24 cellular contexts compared by ENCODE assay signal in genomic region chr18:10705291-10705690, GRCh38.
DNase-seq lines count a peak whose midpoint lies in the region; ATAC-seq, FAIRE-seq and TF ChIP-seq lines count a peak whose summit lies in the region.
"Had no signal": no experiment of that assay in that cellular context is flagged by ENCODE, and none has a peak within 500 bp of the region (broad histone marks: within the 10 kb centered on the region; RNA-seq: fewer than 3 reads in every experiment).

No MANE protein-coding gene starts in this region.

- no peak overlapping the region for H2AFZ ChIP-seq in GM12878 (ENCODE audit: control insufficient read depth, low read depth, low read length)
- H2AFZ ChIP-seq in neuronal stem cell (ENCODE audit: low read length) = no peak overlapping the region
- H2AFZ ChIP-seq: GM23338 had no signal

- no peak overlapping the region for H3K27ac Mint-ChIP-seq in naive thymus-derived CD4-positive, alpha-beta T cell
- H3K27ac Mint-ChIP-seq: B cell; CD8-positive, alpha-beta T cell; GM23338 had no signal

- H3K27ac ChIP-seq in GM12878 (ENCODE audit: control insufficient read depth, insufficient read depth) (no peak overlapping the region), neuronal stem cell (replicated peaks; ENCODE audit: low read length) (no peak overlapping the region)
- no peak overlapping the region for H3K27ac ChIP-seq in naive thymus-derived CD4-positive, alpha-beta T cell (ENCODE audit: low read depth, low read length)
- H3K27ac ChIP-seq: 22Rv1, BLaER1, C4-2B had no signal

- ATAC-seq in GM12878 (no peak), Right ventricle myocardium inferior (no peak)
- ATAC-seq in naive thymus-derived CD4-positive, alpha-beta T cell = no peak
- ATAC-seq: CD8-positive, alpha-beta T cell; GM23338 had no signal

- H3K4me1 ChIP-seq in GM12878 (ENCODE audit: control insufficient read depth, insufficient read depth, low read length) = no peaks in the 10 kb centered on the region
- peaks cover 0 to 3% of the 10 kb centered on the region in 2 donors for H3K4me1 ChIP-seq in neuronal stem cell (ENCODE audit: control insufficient read depth in 2 of 2, insufficient read depth in 1 of 2, low read depth in 1 of 2, low read length in 2 of 2)
- no peaks in the 10 kb centered on the region for H3K4me1 ChIP-seq in naive thymus-derived CD4-positive, alpha-beta T cell (ENCODE audit: control insufficient read depth in 2 of 2, insufficient read depth in 2 of 2, low read length in 2 of 2)
- H3K4me1 ChIP-seq: BLaER1 had no signal

- H3K4me2 ChIP-seq in GM12878 (ENCODE audit: control insufficient read depth, insufficient read depth) (no peak overlapping the region), neuronal stem cell (ENCODE audit: insufficient read depth, low read length, poor library complexity, severe bottlenecking) (no peak overlapping the region)
- H3K4me2 ChIP-seq: BLaER1, GM23338 had no signal

- no peaks in the 10 kb centered on the region for H4K20me1 ChIP-seq in GM12878 (ENCODE audit: control insufficient read depth, insufficient read depth)
- H4K20me1 ChIP-seq: BLaER1 had no signal

- no peak for TF ChIP-seq EP300 in GM12878 (IDR thresholded peaks at IDR 0.05; ENCODE audit: borderline replicate concordance in 1 of 2, control insufficient read depth in 1 of 2, low read depth in 2 of 2, low read length in 2 of 2)

- peak overlapping the region; percentile 74 for H3K18ac ChIP-seq in neuronal stem cell (ENCODE audit: low read length)

- peak overlapping the region; percentile 86 for H3K14ac ChIP-seq in neuronal stem cell (ENCODE audit: low read length)

- no peaks in the 10 kb centered on the region for H3K79me1 ChIP-seq in neuronal stem cell (ENCODE audit: low read depth, low read length)

- H3K27me3 Mint-ChIP-seq in naive thymus-derived CD4-positive, alpha-beta T cell = peaks cover 0 to 9% (median 5%) of the 10 kb centered on the region in 5 donors
- H3K27me3 Mint-ChIP-seq: CD4-positive, CD25-positive, alpha-beta regulatory T cell had no signal

- no peak for TF ChIP-seq CTCF in GM12878 (IDR thresholded peaks at IDR 0.05 in 2 of 3, conservative IDR thresholded peaks at IDR 0.05 in 1 of 3; ENCODE audit: control insufficient read depth in 2 of 3, extremely low read depth in 1 of 3, insufficient read depth in 1 of 3, low read depth in 3 of 3, low read length in 3 of 3)

- SMC1A ChIA-PET in GM12878 (lab: Charles Lee; ENCODE audit: uncharacterized antibody, unreplicated experiment) = interaction anchor here (1.2 kb wide), 1 partner anchor 145 kb away, joined by 3 read pairs; no protein-coding TSS in a partner anchor

- no peak overlapping the region for H2BK5ac ChIP-seq in neuronal stem cell (ENCODE audit: low read length)

- RAD21 ChIA-PET in GM12878 (lab: Charles Lee; ENCODE audit: unreplicated experiment) = no interaction called here

- no peak overlapping the region for H2BK120ac ChIP-seq in neuronal stem cell (ENCODE audit: low read depth, low read length)

- 61% methylated on average over 17 of the region's 17 CpGs for WGBS in GM12878 (ENCODE audit: insufficient coverage, insufficient replicate concordance, low lambda C conversion rate, missing lambda C conversion rate)
- no CpG with 5 or more reads among the region's 17 CpGs for WGBS in neuronal stem cell (ENCODE audit: extremely low coverage in 2 of 2, insufficient read length in 2 of 2, insufficient replicate concordance in 1 of 2), 2 donors

- DNase-seq in DMS53 (lab: John Stamatoyannopoulos, UW) (peak; percentile 45), DMS53 treated with DMSO at 0.1 percent for 48 hours (lab: John Stamatoyannopoulos, UW; ENCODE audit: unreplicated experiment) (no peak), GM12878 (ENCODE audit: low read depth, low spot score) (no peak), islet precursor cell (peak; percentile 32), neuronal stem cell (ENCODE audit: low spot score) (no peak), MV-4-11 (lab: John Stamatoyannopoulos, UW) (no peak), Right ventricle myocardium inferior (ENCODE audit: missing footprints) (no peak)
- DNase-seq in naive thymus-derived CD4-positive, alpha-beta T cell = no peak
- DNase-seq: CD4-positive, CD25-positive, alpha-beta regulatory T cell; CD8-positive, alpha-beta T cell; DMS 273 treated with DMSO at 0.1 percent for 48 hours; DND-41; HCEC 1CT had no signal

- H3K9me3 ChIP-seq in GM12878 (replicated peaks; ENCODE audit: control insufficient read depth, insufficient read depth, low read length) (no peaks in the 10 kb centered on the region), neuronal stem cell (replicated peaks in 1 of 2; ENCODE audit: control insufficient read depth in 2 of 2, insufficient read depth in 1 of 2, low read depth in 1 of 2, low read length in 2 of 2) (no peaks in the 10 kb centered on the region)
- no peaks in the 10 kb centered on the region for H3K9me3 ChIP-seq in naive thymus-derived CD4-positive, alpha-beta T cell (ENCODE audit: control insufficient read depth in 2 of 3, low read length in 3 of 3)
- H3K9me3 ChIP-seq: BLaER1, Caco-2 had no signal

- no TSS peak for BruUV-seq in GM12878 (replicated peaks; lab: Mats Ljungman, UMichigan)

- no peaks in the 10 kb centered on the region for H3K9me3 Mint-ChIP-seq in naive thymus-derived CD4-positive, alpha-beta T cell
- H3K9me3 Mint-ChIP-seq: CD8-positive, alpha-beta T cell; GM23338 had no signal

- CTCF ChIA-PET in GM12878 (lab: Yijun Ruan, JAX) = interaction anchor here (0.6 kb wide), 1 partner anchor 52 kb away, joined by 3 read pairs; no protein-coding TSS in a partner anchor
- CTCF ChIA-PET in naive thymus-derived CD4-positive, alpha-beta T cell (lab: Charles Lee) = no interaction called here

- in situ Hi-C loops in GM12878 (cut with MboI) = no loop called here

- H2BK15ac ChIP-seq in neuronal stem cell (ENCODE audit: low read length) = no peak overlapping the region

- H3K23ac ChIP-seq in neuronal stem cell (ENCODE audit: low read depth, low read length, poor library complexity) = peak overlapping the region; percentile 45

- peak overlapping the region; percentile 85 for H2BK12ac ChIP-seq in neuronal stem cell (ENCODE audit: low read length)

- no peaks in the 10 kb centered on the region for H3K36me3 Mint-ChIP-seq in naive thymus-derived CD4-positive, alpha-beta T cell
- H3K36me3 Mint-ChIP-seq: CD4-positive, CD25-positive, alpha-beta regulatory T cell; CD8-positive, alpha-beta T cell had no signal

- no peak for FAIRE-seq in GM12878 (lab: Jason Lieb, UNC)
- FAIRE-seq: A204.1, D721Med, G401.6, GM19239, H54 had no signal

- intact Hi-C loops in GM12878 (cut with micrococcal nuclease; ENCODE audit: unreplicated experiment) (no loop called here), Right ventricle myocardium inferior (cut with DNase I) (no loop called here)
- intact Hi-C loops in naive thymus-derived CD4-positive, alpha-beta T cell (cut with micrococcal nuclease) = no loop called here

- POLR2A ChIA-PET in GM12878 (lab: Charles Lee) = no interaction called here
- POLR2A ChIA-PET in naive thymus-derived CD4-positive, alpha-beta T cell (lab: Charles Lee) = no interaction called here

- TF ChIP-seq RAD21 in GM12878 (IDR thresholded peaks at IDR 0.05; ENCODE audit: insufficient read depth, low read depth, low read length) = no peak

- no peaks in the 10 kb centered on the region for H3K79me2 ChIP-seq in GM12878 (ENCODE audit: control insufficient read depth, insufficient read depth, low read length)

- peak; percentile 40; the same call in 1 of the 2 replicates for TF ChIP-seq POLR2A in GM12878 (IDR thresholded peaks at IDR 0.05; ENCODE audit: low read depth, low read length)

- no peak overlapping the region for H3K4ac ChIP-seq in neuronal stem cell (ENCODE audit: low read length)

- H2AK5ac ChIP-seq in neuronal stem cell (ENCODE audit: low read depth, low read length) = peak overlapping the region; percentile 69

- H3K4me3 ChIP-seq in GM12878 = no peak overlapping the region
- no peak overlapping the region for H3K4me3 ChIP-seq in neuronal stem cell (ENCODE audit: low read length in 2 of 2)
- no peak overlapping the region for H3K4me3 ChIP-seq in naive thymus-derived CD4-positive, alpha-beta T cell (ENCODE audit: low read length)
- H3K4me3 ChIP-seq: BLaER1, GM23338 had no signal

- H3K9ac ChIP-seq in GM12878 (ENCODE audit: control insufficient read depth, insufficient read depth, low read length) (no peak overlapping the region), neuronal stem cell (ENCODE audit: low read depth, low read length, poor library complexity) (no peak overlapping the region)
- H3K9ac ChIP-seq: BLaER1 had no signal

- no peaks in the 10 kb centered on the region for H3K27me3 ChIP-seq in GM12878 (replicated peaks in 1 of 2; ENCODE audit: control insufficient read depth in 2 of 2, insufficient read depth in 2 of 2, low read length in 1 of 2)
- no peaks in the 10 kb centered on the region for H3K27me3 ChIP-seq in neuronal stem cell (ENCODE audit: control insufficient read depth in 3 of 3, insufficient read depth in 3 of 3, low read depth in 1 of 3, low read length in 3 of 3)
- H3K27me3 ChIP-seq in naive thymus-derived CD4-positive, alpha-beta T cell (ENCODE audit: control insufficient read depth in 2 of 2, insufficient read depth in 2 of 2, low read length in 2 of 2) = no peaks in the 10 kb centered on the region
- H3K27me3 ChIP-seq: BLaER1 had no signal

- H3K4me3 Mint-ChIP-seq in naive thymus-derived CD4-positive, alpha-beta T cell = no peak overlapping the region
- H3K4me3 Mint-ChIP-seq: B cell; CD4-positive, CD25-positive, alpha-beta regulatory T cell; CD8-positive, alpha-beta T cell; GM23338 had no signal

- H3K4me1 Mint-ChIP-seq in naive thymus-derived CD4-positive, alpha-beta T cell = no peaks in the 10 kb centered on the region
- H3K4me1 Mint-ChIP-seq: B cell; CD4-positive, CD25-positive, alpha-beta regulatory T cell had no signal

- H4K8ac ChIP-seq in neuronal stem cell (ENCODE audit: low read depth, low read length) = no peak overlapping the region

- H3K36me3 ChIP-seq in GM12878 (ENCODE audit: control insufficient read depth in 2 of 2, insufficient read depth in 2 of 2, low read length in 1 of 2) (peaks cover 0 to 12% of the 10 kb centered on the region in 2 experiments; a peak in 1 of 4 replicates), neuronal stem cell (replicated peaks in 1 of 2; ENCODE audit: control insufficient read depth in 2 of 2, insufficient read depth in 2 of 2, low read length in 2 of 2) (no peaks in the 10 kb centered on the region)
- no peaks in the 10 kb centered on the region for H3K36me3 ChIP-seq in naive thymus-derived CD4-positive, alpha-beta T cell (ENCODE audit: control insufficient read depth in 2 of 3, insufficient read depth in 3 of 3, low read length in 3 of 3)
- H3K36me3 ChIP-seq: BLaER1 had no signal

- no peak overlapping the region for H4K91ac ChIP-seq in neuronal stem cell (ENCODE audit: low read depth, low read length, poor library complexity)

TF ChIP-seq in GM12878, 131 proteins besides CTCF, POLR2A, EP300 and RAD21:
- TF ChIP-seq SMAD5 (IDR thresholded peaks at IDR 0.05; ENCODE audit: low read depth) (no peak), CREM (IDR thresholded peaks at IDR 0.05; ENCODE audit: low read depth) (no peak), EGR1 (IDR thresholded peaks at IDR 0.05; ENCODE audit: borderline replicate concordance in 1 of 2, low read depth in 2 of 2, low read length in 2 of 2) (no peak), IKZF2 (IDR thresholded peaks at IDR 0.05) (no peak), ZNF274 (IDR thresholded peaks at IDR 0.05; ENCODE audit: insufficient read depth, insufficient read length) (no peak), TAF1 (IDR thresholded peaks at IDR 0.05; ENCODE audit: borderline replicate concordance, low read depth, low read length) (no peak)

Comparison
In these comparisons a context has a peak if more than half of its experiments do, and no peak if none do; other contexts are left out.
1. DNase-seq: peak in DMS53 (single experiment) and islet precursor cell (single experiment); none in DMS53 treated with DMSO at 0.1 percent for 48 hours (single experiment), GM12878 (single experiment), neuronal stem cell (single experiment), MV-4-11 (single experiment), Right ventricle myocardium inferior (single experiment) and naive thymus-derived CD4-positive, alpha-beta T cell (0 of 9).